ENCODE assay signal across 15 cellular contexts in the genomic region with DNA sequence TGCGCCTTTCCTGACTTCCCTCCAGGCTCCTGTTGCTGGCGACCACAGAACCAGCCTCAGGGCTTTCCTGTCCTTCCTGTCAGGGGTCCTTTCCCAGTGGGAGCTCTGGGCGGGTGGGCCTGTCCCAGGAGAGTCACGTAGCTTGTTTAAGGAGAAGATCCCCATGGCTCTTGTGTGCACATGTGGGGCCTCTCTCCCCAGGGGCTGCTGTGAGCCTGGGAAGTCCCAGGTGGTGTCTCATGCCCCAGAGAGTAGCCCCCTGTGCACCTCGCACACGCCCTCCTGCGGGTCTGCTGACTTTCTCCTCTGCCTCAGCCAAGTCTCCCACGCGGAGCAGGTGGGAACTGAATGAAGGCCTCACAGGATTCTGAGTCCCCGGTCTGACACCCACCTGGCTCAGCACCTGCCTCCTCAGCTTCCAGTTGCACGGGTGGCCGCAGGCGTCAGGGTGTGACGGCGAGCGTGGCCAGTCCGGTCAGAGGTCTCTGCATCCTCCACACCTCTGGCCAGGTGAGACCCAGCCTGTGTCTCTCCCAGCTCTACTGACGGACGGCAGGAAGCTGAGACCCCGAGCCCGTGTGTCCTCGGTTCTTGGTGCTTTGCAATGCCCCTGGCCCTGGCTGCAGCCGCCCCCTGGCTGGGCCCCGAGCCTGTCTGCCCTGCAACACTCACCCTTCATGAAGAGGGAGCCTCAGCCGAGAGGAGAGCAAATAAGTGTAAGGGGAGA.
"Had no signal": no experiment of that assay in that cellular context is flagged by ENCODE, and none has a peak within 500 bp of the region (broad histone marks: within the 10 kb centered on the region; RNA-seq: fewer than 3 reads in every experiment).

No MANE protein-coding gene starts in this region.

- DNase-seq: activated CD4-positive, alpha-beta T cell treated with anti-CD3 and anti-CD28 coated beads for 1 hour; activated CD4-positive, alpha-beta T cell treated with anti-CD3 and anti-CD28 coated beads, Interleukin-2, amount 50 U/mL, for 4 hours; activated naive CD4-positive, alpha-beta T cell; activated naive CD8-positive, alpha-beta T cell treated with anti-CD3 and anti-CD28 coated beads, Interleukin-2, amount 10 ng/mL, durations not matched to agents 7 days and 5 days; activated T-cell treated with anti-CD3 and anti-CD28 coated beads for 4 hours; erythroblast; left ventricle myocardium inferior; naive thymus-derived CD4-positive, alpha-beta T cell; right cardiac atrium; small intestine; stimulated activated naive CD8-positive, alpha-beta T cell treated with anti-CD3 and anti-CD28 coated beads, Interleukin-15, Interleukin-2, amounts not matched to agents 100 U/mL and 50 U/mL, for 24 hours; T-helper 1 cell; trophoblast cell had no signal

- H3K27ac ChIP-seq: breast epithelium, left ventricle myocardium inferior, VCaP had no signal

- H3K4me3 Mint-ChIP-seq: activated naive CD8-positive, alpha-beta T cell treated with anti-CD3 and anti-CD28 coated beads, Interleukin-2, amount 10 ng/mL, durations not matched to agents 7 days and 5 days; naive thymus-derived CD4-positive, alpha-beta T cell had no signal

- H3K4me3 ChIP-seq: breast epithelium, left ventricle myocardium inferior had no signal

- H3K9me3 ChIP-seq: breast epithelium, left ventricle myocardium inferior had no signal

- H3K9me3 Mint-ChIP-seq: activated naive CD8-positive, alpha-beta T cell treated with anti-CD3 and anti-CD28 coated beads, Interleukin-2, amount 10 ng/mL, durations not matched to agents 7 days and 5 days had no signal

- H3K36me3 Mint-ChIP-seq: activated naive CD8-positive, alpha-beta T cell treated with anti-CD3 and anti-CD28 coated beads, Interleukin-2, amount 10 ng/mL, durations not matched to agents 7 days and 5 days; naive thymus-derived CD4-positive, alpha-beta T cell had no signal

- H3K27ac Mint-ChIP-seq: activated naive CD8-positive, alpha-beta T cell treated with anti-CD3 and anti-CD28 coated beads, Interleukin-2, amount 10 ng/mL, durations not matched to agents 7 days and 5 days; naive thymus-derived CD4-positive, alpha-beta T cell had no signal

- H3K36me3 ChIP-seq: breast epithelium, left ventricle myocardium inferior had no signal
